24 cellular contexts compared by ENCODE assay signal in the genomic region with DNA sequence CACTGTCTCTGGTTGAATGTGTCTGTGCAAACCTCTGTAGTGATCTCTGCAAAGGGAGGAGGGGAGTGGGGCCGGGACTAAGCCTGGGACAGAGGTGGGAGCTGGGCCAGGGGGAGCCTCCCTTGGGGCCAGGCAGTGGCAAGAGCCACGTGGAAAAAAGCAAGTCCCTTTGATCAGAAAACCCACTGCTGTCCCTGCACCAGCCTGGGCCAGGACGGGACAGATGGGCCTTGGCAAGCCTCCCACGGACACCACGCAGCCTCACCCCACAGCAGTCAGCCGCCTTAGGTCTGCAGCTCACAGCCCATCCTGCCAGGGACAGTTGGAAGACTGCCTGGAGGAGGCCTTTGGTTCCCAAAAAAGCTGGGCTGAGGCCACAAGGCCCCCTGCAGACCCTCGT. TPM values are rescaled to one million over a fixed set of nuclear protein-coding genes. Genes with fewer than 3 reads are reported as not detected.
DNase-seq lines count a peak whose midpoint lies in the region; ATAC-seq, FAIRE-seq and TF ChIP-seq lines count a peak whose summit lies in the region.
"Had no signal": no experiment of that assay in that cellular context is flagged by ENCODE, and none has a peak within 500 bp of the region (broad histone marks: within the 10 kb centered on the region; RNA-seq: fewer than 3 reads in every experiment).

No MANE protein-coding gene starts in this region.

- H3K79me2 ChIP-seq in K562 (ENCODE audit: control insufficient read depth, insufficient read depth, low read length): no peaks in the 10 kb centered on the region

- CTCF ChIA-PET in K562 (lab: Yijun Ruan, JAX; ENCODE audit: low intra/inter-chr PET ratio): no interaction called here

- no peaks in the 10 kb centered on the region; the same call in 1 of the 2 replicates for H3K9me3 ChIP-seq in K562 (replicated peaks; ENCODE audit: control insufficient read depth, insufficient read depth, low read depth, low read length)
- H3K9me3 ChIP-seq: ascending aorta, HAP-1, left lung, mucosa of descending colon, prostate gland, upper lobe of right lung had no signal

- in situ Hi-C loops in K562 (cut with MboI): no loop called here

- WGBS in K562 (ENCODE audit: insufficient coverage, low coverage, missing lambda C conversion rate): 9% methylated on average over 7 of the region's 7 CpGs

- no peak for TF ChIP-seq EP300 in K562 (IDR thresholded peaks at IDR 0.05; ENCODE audit: low read length)

- POLR2A ChIA-PET in K562 (lab: Yijun Ruan, JAX): no interaction called here

- no TSS peak for BruUV-seq in K562 (replicated peaks; lab: Mats Ljungman, UMichigan)

- no peak for TF ChIP-seq RAD21 in K562 (CRISPR knock-in tag; conservative IDR thresholded peaks at IDR 0.05 in 1 of 2, IDR thresholded peaks at IDR 0.05 in 1 of 2)

- peak in 12 of 14 donors; percentile 24 to 86 (median 72) for DNase-seq in C1 segment of cervical spinal cord (lab: John Stamatoyannopoulos, UW)
- no peak for DNase-seq in K562 (ENCODE audit: extremely low read depth in 1 of 4, low spot score in 3 of 4)
- DNase-seq in islet precursor cell: peak; percentile 30
- DNase-seq in posterior cingulate gyrus: peak; percentile 67 to 98 (median 84)
- DNase-seq in NCI-H2227 (lab: John Stamatoyannopoulos, UW; ENCODE audit: unreplicated experiment): no peak
- no peak for DNase-seq in DMS 273 (lab: John Stamatoyannopoulos, UW; ENCODE audit: unreplicated experiment)
- DNase-seq in T-helper 1 cell: no peak
- DNase-seq: activated CD4-positive, alpha-beta T cell treated with anti-CD3 and anti-CD28 coated beads for 48 hours; Calu3; central memory CD4-positive, alpha-beta T cell; heart right ventricle; left lung; mucosa of descending colon; NCI-H1694 treated with DMSO at 0.1 percent for 48 hours; NCI-H2227 treated with DMSO at 0.1 percent for 48 hours; nephron progenitor cell; stimulated activated CD8-positive, alpha-beta memory T cell treated with anti-CD3 and anti-CD28 coated beads, Interleukin-4, amount 100 ng/mL, for 48 hours; upper lobe of right lung had no signal

- H3K36me3 ChIP-seq in K562 (ENCODE audit: control insufficient read depth, insufficient read depth, low read length): no peaks in the 10 kb centered on the region
- H3K36me3 ChIP-seq: ascending aorta, HAP-1, heart right ventricle, left lung, prostate gland, upper lobe of right lung had no signal

- TF ChIP-seq CTCF in K562 (IDR thresholded peaks at IDR 0.05 in 2 of 3, conservative IDR thresholded peaks at IDR 0.05 in 1 of 3; ENCODE audit: insufficient read depth in 2 of 3, low read depth in 1 of 3, low read length in 3 of 3): no peak

- no peak overlapping the region for H3K4me3 ChIP-seq in K562
- H3K4me3 ChIP-seq: ascending aorta, HAP-1, heart right ventricle, left lung, mucosa of descending colon, prostate gland, upper lobe of right lung had no signal

- no peak overlapping the region for H3K27ac ChIP-seq in K562 (ENCODE audit: extremely low read depth, low read depth, low read length)
- H3K27ac ChIP-seq: ascending aorta, heart right ventricle, left lung, prostate gland, upper lobe of right lung had no signal

- H4K20me1 ChIP-seq in K562 (replicated peaks; ENCODE audit: control insufficient read depth, insufficient read depth, low read length): no peaks in the 10 kb centered on the region; the same call in 1 of the 2 replicates

- FAIRE-seq in K562 (lab: Jason Lieb, UNC): no peak
- FAIRE-seq: GM12891, RCC 7860 had no signal

- no peaks in the 10 kb centered on the region for H3K9me1 ChIP-seq in K562 (ENCODE audit: control insufficient read depth, insufficient read depth, low read length)

- TF ChIP-seq POLR2A in K562 (conservative IDR thresholded peaks at IDR 0.05): no peak

- peaks cover 0 to 10% of the 10 kb centered on the region in 2 experiments; a peak in 2 of 5 replicates for H3K4me1 ChIP-seq in K562 (replicated peaks in 1 of 2; ENCODE audit: control insufficient read depth in 2 of 2, insufficient read depth in 2 of 2, low read length in 2 of 2)
- H3K4me1 ChIP-seq: ascending aorta, HAP-1, left lung, prostate gland, upper lobe of right lung had no signal

- no peak overlapping the region for H3K4me2 ChIP-seq in K562 (ENCODE audit: insufficient read depth, low read length)

- H2AFZ ChIP-seq in K562 (ENCODE audit: low read depth, low read length): no peak overlapping the region

- intact Hi-C loops in K562 (cut with micrococcal nuclease): no loop called here
- intact Hi-C loops in posterior cingulate gyrus (cut with DNase I): no loop called here

- ATAC-seq in K562 (no peak), HG03025 (IDR thresholded peaks at IDR 0.05; ENCODE audit: low FRiP score, unreplicated experiment) (no peak)
- ATAC-seq: left lung, mucosa of descending colon, upper lobe of right lung had no signal

- peaks cover 29 to 31% of the 10 kb centered on the region in 2 experiments for H3K27me3 ChIP-seq in K562 (ENCODE audit: control insufficient read depth in 2 of 2, insufficient read depth in 2 of 2, low read length in 2 of 2)
- H3K27me3 ChIP-seq: ascending aorta, heart right ventricle, left lung, upper lobe of right lung had no signal

- peak overlapping the region in 1 of 2 experiments; percentile 28; a peak in 1 of 4 replicates for H3K9ac ChIP-seq in K562 (ENCODE audit: insufficient read depth in 1 of 2, low read depth in 2 of 2, low read length in 2 of 2)

TF ChIP-seq in K562, 482 proteins besides CTCF, POLR2A, EP300 and RAD21:
- peak; percentile 46 for TF ChIP-seq ZFP36 (IDR thresholded peaks at IDR 0.05; ENCODE audit: low read depth, low read length, partially characterized antibody)
- TF ChIP-seq, protein P1, sequence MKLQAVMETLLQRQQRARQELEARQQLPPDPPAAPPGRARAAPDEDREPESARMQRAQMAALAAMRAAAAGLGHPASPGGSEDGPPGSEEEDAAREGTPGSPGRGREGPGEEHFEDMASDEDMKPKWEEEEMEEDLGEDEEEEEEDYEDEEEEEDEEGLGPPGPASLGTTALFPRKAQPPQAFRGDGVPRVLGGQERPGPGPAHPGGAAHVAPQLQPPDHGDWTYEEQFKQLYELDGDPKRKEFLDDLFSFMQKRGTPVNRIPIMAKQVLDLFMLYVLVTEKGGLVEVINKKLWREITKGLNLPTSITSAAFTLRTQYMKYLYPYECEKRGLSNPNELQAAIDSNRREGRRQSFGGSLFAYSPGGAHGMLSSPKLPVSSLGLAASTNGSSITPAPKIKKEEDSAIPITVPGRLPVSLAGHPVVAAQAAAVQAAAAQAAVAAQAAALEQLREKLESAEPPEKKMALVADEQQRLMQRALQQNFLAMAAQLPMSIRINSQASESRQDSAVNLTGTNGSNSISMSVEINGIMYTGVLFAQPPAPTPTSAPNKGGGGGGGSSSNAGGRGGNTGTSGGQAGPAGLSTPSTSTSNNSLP (IDR thresholded peaks at IDR 0.05; ENCODE audit: borderline replicate concordance, low read depth, low read length): no peak

RNA-seq across cellular contexts. Expression of a gene that starts 11.7 kb away (rescaled TPM):
- 206 and 248 TPM in 2 replicates for total RNA-seq in K562 (2011; cell fraction: chromatin; rRNA removed; ENCODE audit: low replicate concordance)
- 84.7 and 101 TPM in 2 replicates for total RNA-seq in K562 (2011; cell fraction: nucleolus; rRNA removed)
- 136 and 156 TPM in 2 replicates for total RNA-seq in K562 (2011; cell fraction: nucleoplasm; rRNA removed)
- total RNA-seq in K562 (2014; rRNA removed) (18.6 and 26.0 TPM in 2 replicates), K562 (2014; rRNA removed; fragmentation: Illumina TruSeq; extraction: Trizol) (31.0 and 32.8 TPM in 2 replicates), K562 (2015; rRNA removed; fragmentation: Illumina TruSeq; extraction: Trizol) (27.3 and 30.0 TPM in 2 replicates), K562 (2021) (33.8 and 40.5 TPM in 2 replicates)
- polyA plus RNA-seq in K562 (2011; rRNA removed) (24.3 and 25.4 TPM in 2 replicates), K562 (2014; fragmentation: Illumina TruSeq; extraction: Trizol) (27.5 and 28.9 TPM in 2 replicates), K562 (2014; fragmentation: Nextera tagmentation; extraction: Ambion mirVana) (1 to 10 TPM; 1.1 to 1.3 TPM), K562 (2014; rRNA removed) (20.4 and 21.5 TPM in 2 replicates)
- polyA plus RNA-seq in K562 (2011; cell fraction: cytosol; rRNA removed): 15.0 and 18.0 TPM in 2 replicates
- 90.3 and 102 TPM in 2 replicates for polyA plus RNA-seq in K562 (2011; cell fraction: nucleus; rRNA removed)
- 22.2 and 26.6 TPM in 2 replicates for polyA plus RNA-seq in K562 (2012)
- 31.9 and 33.4 TPM in 2 replicates for polyA minus RNA-seq in K562 (2011; rRNA and poly(A)+ RNA removed)
- 13.8 and 16.4 TPM in 2 replicates for polyA minus RNA-seq in K562 (2011; cell fraction: cytosol; rRNA and poly(A)+ RNA removed)
- 27.6 and 38.5 TPM in 2 replicates for polyA minus RNA-seq in K562 (2011; cell fraction: nucleus; rRNA and poly(A)+ RNA removed)

Comparison
In these comparisons a context has a peak if more than half of its experiments do, and no peak if none do; other contexts are left out.
1. DNase-seq: peak in C1 segment of cervical spinal cord (12 of 14), islet precursor cell (single experiment) and posterior cingulate gyrus (10 of 10); none in K562 (0 of 4), NCI-H2227 (single experiment), DMS 273 (single experiment) and T-helper 1 cell (0 of 5).